Comparison of ENCODE assay signal across 22 cellular contexts in the genomic region with DNA sequence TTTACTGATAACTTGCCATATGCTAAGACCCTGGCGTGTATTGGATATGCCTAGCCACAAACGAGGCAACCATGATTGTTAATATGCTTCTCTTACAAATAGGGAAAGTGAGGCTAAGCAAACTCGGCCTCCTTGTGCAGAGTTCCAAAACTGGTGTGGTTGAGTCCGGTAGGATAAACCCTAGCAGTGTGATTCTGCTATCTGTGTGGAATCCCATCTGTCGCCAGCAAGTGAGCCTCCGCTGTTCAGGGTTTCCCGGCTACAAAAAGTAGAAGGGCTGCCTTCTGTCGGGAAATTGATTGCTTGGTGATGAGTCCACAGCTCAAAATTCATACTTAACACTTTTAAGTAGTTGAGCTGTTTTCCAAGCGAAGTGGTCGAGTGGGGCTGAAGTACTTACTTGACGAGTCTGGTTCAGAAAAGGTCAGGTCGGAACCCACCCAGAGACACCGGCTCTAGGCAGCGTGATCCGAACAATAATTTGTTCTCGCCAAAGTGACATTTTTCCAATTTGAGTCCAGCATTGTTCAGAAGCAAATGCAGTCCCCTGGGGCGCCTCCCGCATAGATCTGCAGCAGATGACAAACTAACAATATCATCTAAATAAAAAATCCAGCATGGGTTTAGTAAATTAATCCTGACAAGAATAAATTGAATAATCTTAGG.
"Had no signal": no experiment of that assay in that cellular context is flagged by ENCODE, and none has a peak within 500 bp of the region (broad histone marks: within the 10 kb centered on the region; RNA-seq: fewer than 3 reads in every experiment).

No MANE protein-coding gene starts in this region.

- H3K27ac Mint-ChIP-seq: effector memory CD8-positive, alpha-beta T cell; memory B cell; natural killer cell; stimulated activated naive B cell treated with anti-CD40 and anti-IgM and Interleukin-4, amounts not matched to agents 10 μg/mL and 1 μg/mL and 100 μg/mL, for 72 hours; stimulated activated naive CD8-positive, alpha-beta T cell treated with anti-CD3 and anti-CD28 coated beads, Interleukin-15, Interleukin-2, amounts not matched to agents 100 ng/mL and 50 ng/mL, for 24 hours had no signal

- H2AFZ ChIP-seq: hepatocyte had no signal

- H3K4me2 ChIP-seq: hepatocyte had no signal

- H3K9me3 ChIP-seq: esophagus squamous epithelium, heart left ventricle, pancreas, right lobe of liver, thoracic aorta, tibial nerve, upper lobe of left lung had no signal

- H3K9me3 Mint-ChIP-seq: effector memory CD8-positive, alpha-beta T cell; memory B cell; natural killer cell; stimulated activated naive B cell treated with anti-CD40 and anti-IgM and Interleukin-4, amounts not matched to agents 10 μg/mL and 1 μg/mL and 100 μg/mL, for 72 hours; stimulated activated naive CD8-positive, alpha-beta T cell treated with anti-CD3 and anti-CD28 coated beads, Interleukin-15, Interleukin-2, amounts not matched to agents 100 ng/mL and 50 ng/mL, for 24 hours had no signal

- H3K27me3 Mint-ChIP-seq: effector memory CD8-positive, alpha-beta T cell had no signal

- H3K36me3 Mint-ChIP-seq: memory B cell; natural killer cell; stimulated activated naive B cell treated with anti-CD40 and anti-IgM and Interleukin-4, amounts not matched to agents 10 μg/mL and 1 μg/mL and 100 μg/mL, for 72 hours had no signal

- ATAC-seq: effector memory CD8-positive, alpha-beta T cell; heart left ventricle; left lobe of liver; natural killer cell; pancreas; right lobe of liver; stimulated activated naive B cell treated with anti-CD40 and anti-IgM and Interleukin-4, amounts not matched to agents 10 μg/mL and 1 μg/mL and 100 μg/mL, for 72 hours had no signal

- H3K4me3 Mint-ChIP-seq: effector memory CD8-positive, alpha-beta T cell; memory B cell; natural killer cell; stimulated activated naive B cell treated with anti-CD40 and anti-IgM and Interleukin-4, amounts not matched to agents 10 μg/mL and 1 μg/mL and 100 μg/mL, for 72 hours; stimulated activated naive CD8-positive, alpha-beta T cell treated with anti-CD3 and anti-CD28 coated beads, Interleukin-15, Interleukin-2, amounts not matched to agents 100 ng/mL and 50 ng/mL, for 24 hours had no signal

- DNase-seq: cortex of kidney; effector memory CD8-positive, alpha-beta T cell; erythroblast; esophagus squamous epithelium; heart left ventricle; kidney; natural killer cell; occipital lobe; pancreas; right lobe of liver; small intestine; stimulated activated CD4-positive, alpha-beta T cell treated with anti-CD3 and anti-CD28 coated beads, Interleukin-15, amount 100 ng/mL, for 24 hours; stimulated activated CD4-positive, alpha-beta T cell treated with anti-CD3 and anti-CD28 coated beads, Interleukin-2, amount 100 ng/mL, for 48 hours; stimulated activated naive B cell treated with anti-CD40 and anti-IgM and Interleukin-4, amounts not matched to agents 10 μg/mL and 1 μg/mL and 100 μg/mL, for 72 hours; upper lobe of left lung had no signal

- H3K4me1 Mint-ChIP-seq: memory B cell had no signal

- H3K4me1 ChIP-seq: esophagus squamous epithelium, heart left ventricle, pancreas, right lobe of liver, upper lobe of left lung had no signal

- H3K36me3 ChIP-seq: esophagus squamous epithelium, heart left ventricle, pancreas, right lobe of liver, thoracic aorta, tibial nerve, upper lobe of left lung had no signal

- H3K27ac ChIP-seq: esophagus squamous epithelium, heart left ventricle, hepatocyte, pancreas, right lobe of liver, thoracic aorta, tibial nerve, upper lobe of left lung had no signal

- H3K4me3 ChIP-seq: esophagus squamous epithelium, heart left ventricle, hepatocyte, lung, pancreas, right lobe of liver, thoracic aorta, tibial nerve, upper lobe of left lung had no signal

- H3K79me2 ChIP-seq: hepatocyte had no signal

- H3K27me3 ChIP-seq: right lobe of liver had no signal
